1 cellular context compared by ENCODE assay signal in the genomic region with DNA sequence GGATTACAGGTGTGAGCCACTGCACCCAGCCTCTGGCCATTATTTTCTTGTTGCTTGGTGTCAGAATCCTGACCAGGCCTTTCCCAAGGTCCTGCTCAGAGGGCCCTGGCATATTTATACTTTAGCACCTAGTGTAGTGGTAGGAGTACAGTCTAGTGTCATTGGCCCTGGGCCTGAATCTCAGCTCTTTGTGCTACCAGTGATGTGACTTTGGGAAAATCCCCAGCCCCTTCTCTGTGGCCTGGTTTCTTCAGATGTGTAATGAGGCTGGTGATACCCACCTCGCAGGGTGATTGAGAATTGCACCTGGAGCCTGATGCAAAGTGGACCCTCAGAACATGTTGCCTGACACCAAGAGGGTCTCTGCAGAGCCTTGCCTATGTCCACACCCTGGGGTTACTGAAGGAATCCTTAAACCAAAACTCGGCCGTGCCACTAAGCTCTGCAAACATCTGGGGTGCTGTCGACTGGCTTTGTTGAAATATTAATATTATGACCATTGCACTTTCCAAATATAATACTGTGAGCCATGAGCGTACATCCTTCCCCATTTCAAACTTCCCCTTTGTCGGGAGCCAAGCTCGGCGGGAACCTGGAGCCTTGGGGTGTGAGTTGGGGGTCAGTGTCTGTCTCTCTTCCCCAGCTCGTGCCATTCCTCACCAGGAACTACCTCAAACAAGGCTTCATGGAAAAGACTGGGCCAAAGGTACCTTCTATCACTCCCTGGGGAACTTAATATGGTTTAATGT.
TF ChIP-seq lines count a peak whose summit lies in the region.

No MANE protein-coding gene starts in this region.

TF ChIP-seq in IMR-90, 13 proteins besides CTCF, POLR2A, EP300 and RAD21:
- TF ChIP-seq RFX5 (IDR thresholded peaks at IDR 0.05; ENCODE audit: low read depth, low read length) = no peak
